In genomic region chr10:37857287-37858211, GRCh38 we compare ENCODE assay signal across 1 cellular context.
A peak's percentile ranks its signal among the peaks of the same experiment; 100 is the strongest.
TF ChIP-seq lines count a peak whose summit lies in the region.

Gene ZNF248 (minus strand): TSS chr10:37857610. CDS start chr10:37856310, 1,300 bp downstream.

TF ChIP-seq in HepG2, 621 proteins besides CTCF, POLR2A, EP300 and RAD21 (continued from another document and continues in another):
- TF ChIP-seq, protein P1, sequence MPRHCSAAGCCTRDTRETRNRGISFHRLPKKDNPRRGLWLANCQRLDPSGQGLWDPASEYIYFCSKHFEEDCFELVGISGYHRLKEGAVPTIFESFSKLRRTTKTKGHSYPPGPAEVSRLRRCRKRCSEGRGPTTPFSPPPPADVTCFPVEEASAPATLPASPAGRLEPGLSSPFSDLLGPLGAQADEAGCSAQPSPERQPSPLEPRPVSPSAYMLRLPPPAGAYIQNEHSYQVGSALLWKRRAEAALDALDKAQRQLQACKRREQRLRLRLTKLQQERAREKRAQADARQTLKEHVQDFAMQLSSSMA (CRISPR knock-in tag; IDR thresholded peaks at IDR 0.05): no peak
- TF ChIP-seq ZNF75D (CRISPR knock-in tag; IDR thresholded peaks at IDR 0.05; ENCODE audit: borderline replicate concordance) (no peak), KAT8 (CRISPR knock-in tag; IDR thresholded peaks at IDR 0.05) (peak; percentile 88), TOPORS (CRISPR knock-in tag; IDR thresholded peaks at IDR 0.05) (peak; percentile 96), MIER3 (CRISPR knock-in tag; IDR thresholded peaks at IDR 0.05; ENCODE audit: borderline replicate concordance) (peak; percentile 83), SMAD3 (CRISPR knock-in tag; IDR thresholded peaks at IDR 0.05) (peak; percentile 90; the same call in 1 of the 2 replicates), NFKBIZ (CRISPR knock-in tag; IDR thresholded peaks at IDR 0.05) (peak; percentile 79; the same call in 1 of the 2 replicates), ZNF143 (CRISPR knock-in tag; IDR thresholded peaks at IDR 0.05) (peak; percentile 60; the same call in 1 of the 2 replicates), ZNF615 (CRISPR knock-in tag; IDR thresholded peaks at IDR 0.05; ENCODE audit: borderline replicate concordance) (no peak), CBX1 (IDR thresholded peaks at IDR 0.05; ENCODE audit: low read depth) (peak; percentile 92), ZNF414 (CRISPR knock-in tag; IDR thresholded peaks at IDR 0.05) (peak; percentile 75), SRF (IDR thresholded peaks at IDR 0.05; ENCODE audit: low read depth, low read length) (no peak), FUBP1 (CRISPR knock-in tag; IDR thresholded peaks at IDR 0.05; ENCODE audit: borderline replicate concordance) (no peak; the same call in 1 of the 2 replicates), ZNF609 (CRISPR knock-in tag; IDR thresholded peaks at IDR 0.05; ENCODE audit: borderline replicate concordance) (peak; percentile 61), ZNF670 (CRISPR knock-in tag; IDR thresholded peaks at IDR 0.05; ENCODE audit: borderline replicate concordance) (peak; percentile 96; the same call in 1 of the 2 replicates), PHF5A (CRISPR knock-in tag; IDR thresholded peaks at IDR 0.05; ENCODE audit: low read depth, unreplicated experiment) (peak; percentile 99), TCF12 (IDR thresholded peaks at IDR 0.05) (no peak), TCF12 (CRISPR knock-in tag; IDR thresholded peaks at IDR 0.05) (peak; percentile 81; the same call in 1 of the 2 replicates), MYC (CRISPR knock-in tag; IDR thresholded peaks at IDR 0.05; ENCODE audit: borderline replicate concordance) (peak; percentile 93), SNAPC4 (CRISPR knock-in tag; IDR thresholded peaks at IDR 0.05) (no peak), TIGD3 (CRISPR knock-in tag; IDR thresholded peaks at IDR 0.05; ENCODE audit: borderline replicate concordance) (no peak), RFXAP (CRISPR knock-in tag; IDR thresholded peaks at IDR 0.05; ENCODE audit: borderline replicate concordance) (peak; percentile 78; the same call in 1 of the 2 replicates), HDAC2 (CRISPR knock-in tag; IDR thresholded peaks at IDR 0.05) (peak; percentile 68; the same call in 1 of the 2 replicates), ZNF678 (CRISPR knock-in tag; IDR thresholded peaks at IDR 0.05) (no peak), IRX3 (CRISPR knock-in tag; IDR thresholded peaks at IDR 0.05; ENCODE audit: borderline replicate concordance, low read depth) (0 out of 2 replicates have a peak, but pooled peaks have one; percentile 86)
- TF ChIP-seq, protein P2, sequence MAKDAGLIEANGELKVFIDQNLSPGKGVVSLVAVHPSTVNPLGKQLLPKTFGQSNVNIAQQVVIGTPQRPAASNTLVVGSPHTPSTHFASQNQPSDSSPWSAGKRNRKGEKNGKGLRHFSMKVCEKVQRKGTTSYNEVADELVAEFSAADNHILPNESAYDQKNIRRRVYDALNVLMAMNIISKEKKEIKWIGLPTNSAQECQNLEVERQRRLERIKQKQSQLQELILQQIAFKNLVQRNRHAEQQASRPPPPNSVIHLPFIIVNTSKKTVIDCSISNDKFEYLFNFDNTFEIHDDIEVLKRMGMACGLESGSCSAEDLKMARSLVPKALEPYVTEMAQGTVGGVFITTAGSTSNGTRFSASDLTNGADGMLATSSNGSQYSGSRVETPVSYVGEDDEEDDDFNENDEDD (CRISPR knock-in tag; IDR thresholded peaks at IDR 0.05; ENCODE audit: borderline replicate concordance): peak; percentile 86
- TF ChIP-seq, protein P3, sequence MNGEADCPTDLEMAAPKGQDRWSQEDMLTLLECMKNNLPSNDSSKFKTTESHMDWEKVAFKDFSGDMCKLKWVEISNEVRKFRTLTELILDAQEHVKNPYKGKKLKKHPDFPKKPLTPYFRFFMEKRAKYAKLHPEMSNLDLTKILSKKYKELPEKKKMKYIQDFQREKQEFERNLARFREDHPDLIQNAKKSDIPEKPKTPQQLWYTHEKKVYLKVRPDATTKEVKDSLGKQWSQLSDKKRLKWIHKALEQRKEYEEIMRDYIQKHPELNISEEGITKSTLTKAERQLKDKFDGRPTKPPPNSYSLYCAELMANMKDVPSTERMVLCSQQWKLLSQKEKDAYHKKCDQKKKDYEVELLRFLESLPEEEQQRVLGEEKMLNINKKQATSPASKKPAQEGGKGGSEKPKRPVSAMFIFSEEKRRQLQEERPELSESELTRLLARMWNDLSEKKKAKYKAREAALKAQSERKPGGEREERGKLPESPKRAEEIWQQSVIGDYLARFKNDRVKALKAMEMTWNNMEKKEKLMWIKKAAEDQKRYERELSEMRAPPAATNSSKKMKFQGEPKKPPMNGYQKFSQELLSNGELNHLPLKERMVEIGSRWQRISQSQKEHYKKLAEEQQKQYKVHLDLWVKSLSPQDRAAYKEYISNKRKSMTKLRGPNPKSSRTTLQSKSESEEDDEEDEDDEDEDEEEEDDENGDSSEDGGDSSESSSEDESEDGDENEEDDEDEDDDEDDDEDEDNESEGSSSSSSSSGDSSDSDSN (CRISPR knock-in tag; IDR thresholded peaks at IDR 0.05): peak; percentile 86
